ENCODE assay signal across 1 cellular context in the genomic region with DNA sequence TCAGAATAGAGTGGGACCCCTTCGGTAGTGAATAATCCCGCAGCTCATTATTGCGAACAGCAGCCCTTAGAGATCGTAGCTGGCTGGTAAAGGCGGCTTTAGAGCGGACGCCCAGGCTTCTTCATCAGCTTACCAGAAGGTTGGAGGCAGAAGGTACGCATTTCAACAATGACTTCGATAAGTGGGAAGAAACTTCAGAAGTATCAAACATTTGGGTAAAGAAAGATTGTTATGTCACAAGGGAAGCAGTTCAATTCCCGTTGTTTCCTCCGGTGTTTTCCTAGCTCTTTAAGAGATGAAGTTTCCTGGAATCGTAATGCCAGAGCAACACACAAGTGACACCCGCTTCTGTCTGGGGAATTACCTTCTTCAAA.
TF ChIP-seq lines count a peak whose summit lies in the region.

No MANE protein-coding gene starts in this region.

TF ChIP-seq in K562, 482 proteins besides CTCF, POLR2A, EP300 and RAD21 (continued from another document):
- TF ChIP-seq, protein P1, sequence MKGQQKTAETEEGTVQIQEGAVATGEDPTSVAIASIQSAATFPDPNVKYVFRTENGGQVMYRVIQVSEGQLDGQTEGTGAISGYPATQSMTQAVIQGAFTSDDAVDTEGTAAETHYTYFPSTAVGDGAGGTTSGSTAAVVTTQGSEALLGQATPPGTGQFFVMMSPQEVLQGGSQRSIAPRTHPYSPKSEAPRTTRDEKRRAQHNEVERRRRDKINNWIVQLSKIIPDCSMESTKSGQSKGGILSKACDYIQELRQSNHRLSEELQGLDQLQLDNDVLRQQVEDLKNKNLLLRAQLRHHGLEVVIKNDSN (CRISPR knock-in tag; IDR thresholded peaks at IDR 0.05): no peak
- TF ChIP-seq HLTF (IDR thresholded peaks at IDR 0.05) (no peak), KDM5B (IDR thresholded peaks at IDR 0.05; ENCODE audit: insufficient replicate concordance, low read depth, low read length) (peak; percentile 26), STAT5A (IDR thresholded peaks at IDR 0.05; ENCODE audit: borderline replicate concordance, low read length) (no peak), ASH1L (IDR thresholded peaks at IDR 0.05; ENCODE audit: borderline replicate concordance, low read depth, partially characterized antibody) (peak; percentile 46), ETV1 (tag; conservative IDR thresholded peaks at IDR 0.05; ENCODE audit: low read depth) (no peak), ZNF830 (CRISPR knock-in tag; IDR thresholded peaks at IDR 0.05) (no peak), TAF7 (tag; IDR thresholded peaks at IDR 0.05) (no peak), KLF1 (tag; IDR thresholded peaks at IDR 0.05) (no peak), RFX5 (IDR thresholded peaks at IDR 0.05; ENCODE audit: low read depth, low read length) (0 out of 2 replicates have a peak, but pooled peaks have one; percentile 1), MAZ (CRISPR knock-in tag; conservative IDR thresholded peaks at IDR 0.05 in 1 of 2, IDR thresholded peaks at IDR 0.05 in 1 of 2) (peak in 1 of 2 experiments; percentile 3; a peak in 1 of 4 replicates), NR2C2 (CRISPR knock-in tag; IDR thresholded peaks at IDR 0.05) (no peak), NR2C2 (tag; IDR thresholded peaks at IDR 0.05) (peak; percentile 54; the same call in 1 of the 2 replicates), TGIF2 (CRISPR knock-in tag; IDR thresholded peaks at IDR 0.05) (peak; percentile 76; the same call in 1 of the 2 replicates), ZNF274 (IDR thresholded peaks at IDR 0.05; ENCODE audit: borderline replicate concordance, low read depth, low read length) (peak; percentile 71), NFATC3 (IDR thresholded peaks at IDR 0.05) (no peak), XRCC5 (IDR thresholded peaks at IDR 0.05; ENCODE audit: low read depth, low read length) (no peak), HSF4 (CRISPR knock-in tag; IDR thresholded peaks at IDR 0.05; ENCODE audit: borderline replicate concordance) (no peak)
- TF ChIP-seq, protein P2, sequence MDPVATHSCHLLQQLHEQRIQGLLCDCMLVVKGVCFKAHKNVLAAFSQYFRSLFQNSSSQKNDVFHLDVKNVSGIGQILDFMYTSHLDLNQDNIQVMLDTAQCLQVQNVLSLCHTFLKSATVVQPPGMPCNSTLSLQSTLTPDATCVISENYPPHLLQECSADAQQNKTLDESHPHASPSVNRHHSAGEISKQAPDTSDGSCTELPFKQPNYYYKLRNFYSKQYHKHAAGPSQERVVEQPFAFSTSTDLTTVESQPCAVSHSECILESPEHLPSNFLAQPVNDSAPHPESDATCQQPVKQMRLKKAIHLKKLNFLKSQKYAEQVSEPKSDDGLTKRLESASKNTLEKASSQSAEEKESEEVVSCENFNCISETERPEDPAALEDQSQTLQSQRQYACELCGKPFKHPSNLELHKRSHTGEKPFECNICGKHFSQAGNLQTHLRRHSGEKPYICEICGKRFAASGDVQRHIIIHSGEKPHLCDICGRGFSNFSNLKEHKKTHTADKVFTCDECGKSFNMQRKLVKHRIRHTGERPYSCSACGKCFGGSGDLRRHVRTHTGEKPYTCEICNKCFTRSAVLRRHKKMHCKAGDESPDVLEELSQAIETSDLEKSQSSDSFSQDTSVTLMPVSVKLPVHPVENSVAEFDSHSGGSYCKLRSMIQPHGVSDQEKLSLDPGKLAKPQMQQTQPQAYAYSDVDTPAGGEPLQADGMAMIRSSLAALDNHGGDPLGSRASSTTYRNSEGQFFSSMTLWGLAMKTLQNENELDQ (CRISPR knock-in tag; IDR thresholded peaks at IDR 0.05; ENCODE audit: borderline replicate concordance): peak; percentile 11; the same call in 1 of the 2 replicates
- TF ChIP-seq, protein P3, sequence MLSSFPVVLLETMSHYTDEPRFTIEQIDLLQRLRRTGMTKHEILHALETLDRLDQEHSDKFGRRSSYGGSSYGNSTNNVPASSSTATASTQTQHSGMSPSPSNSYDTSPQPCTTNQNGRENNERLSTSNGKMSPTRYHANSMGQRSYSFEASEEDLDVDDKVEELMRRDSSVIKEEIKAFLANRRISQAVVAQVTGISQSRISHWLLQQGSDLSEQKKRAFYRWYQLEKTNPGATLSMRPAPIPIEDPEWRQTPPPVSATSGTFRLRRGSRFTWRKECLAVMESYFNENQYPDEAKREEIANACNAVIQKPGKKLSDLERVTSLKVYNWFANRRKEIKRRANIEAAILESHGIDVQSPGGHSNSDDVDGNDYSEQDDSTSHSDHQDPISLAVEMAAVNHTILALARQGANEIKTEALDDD (IDR thresholded peaks at IDR 0.05): no peak
- TF ChIP-seq, protein P4, sequence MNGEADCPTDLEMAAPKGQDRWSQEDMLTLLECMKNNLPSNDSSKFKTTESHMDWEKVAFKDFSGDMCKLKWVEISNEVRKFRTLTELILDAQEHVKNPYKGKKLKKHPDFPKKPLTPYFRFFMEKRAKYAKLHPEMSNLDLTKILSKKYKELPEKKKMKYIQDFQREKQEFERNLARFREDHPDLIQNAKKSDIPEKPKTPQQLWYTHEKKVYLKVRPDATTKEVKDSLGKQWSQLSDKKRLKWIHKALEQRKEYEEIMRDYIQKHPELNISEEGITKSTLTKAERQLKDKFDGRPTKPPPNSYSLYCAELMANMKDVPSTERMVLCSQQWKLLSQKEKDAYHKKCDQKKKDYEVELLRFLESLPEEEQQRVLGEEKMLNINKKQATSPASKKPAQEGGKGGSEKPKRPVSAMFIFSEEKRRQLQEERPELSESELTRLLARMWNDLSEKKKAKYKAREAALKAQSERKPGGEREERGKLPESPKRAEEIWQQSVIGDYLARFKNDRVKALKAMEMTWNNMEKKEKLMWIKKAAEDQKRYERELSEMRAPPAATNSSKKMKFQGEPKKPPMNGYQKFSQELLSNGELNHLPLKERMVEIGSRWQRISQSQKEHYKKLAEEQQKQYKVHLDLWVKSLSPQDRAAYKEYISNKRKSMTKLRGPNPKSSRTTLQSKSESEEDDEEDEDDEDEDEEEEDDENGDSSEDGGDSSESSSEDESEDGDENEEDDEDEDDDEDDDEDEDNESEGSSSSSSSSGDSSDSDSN (IDR thresholded peaks at IDR 0.05; ENCODE audit: borderline replicate concordance in 1 of 2, low read depth in 2 of 2, low read length in 2 of 2): 0 out of 4 replicates have a peak, but pooled peaks of 1 of the 2 experiments have one; percentile 32
- TF ChIP-seq, protein P5, sequence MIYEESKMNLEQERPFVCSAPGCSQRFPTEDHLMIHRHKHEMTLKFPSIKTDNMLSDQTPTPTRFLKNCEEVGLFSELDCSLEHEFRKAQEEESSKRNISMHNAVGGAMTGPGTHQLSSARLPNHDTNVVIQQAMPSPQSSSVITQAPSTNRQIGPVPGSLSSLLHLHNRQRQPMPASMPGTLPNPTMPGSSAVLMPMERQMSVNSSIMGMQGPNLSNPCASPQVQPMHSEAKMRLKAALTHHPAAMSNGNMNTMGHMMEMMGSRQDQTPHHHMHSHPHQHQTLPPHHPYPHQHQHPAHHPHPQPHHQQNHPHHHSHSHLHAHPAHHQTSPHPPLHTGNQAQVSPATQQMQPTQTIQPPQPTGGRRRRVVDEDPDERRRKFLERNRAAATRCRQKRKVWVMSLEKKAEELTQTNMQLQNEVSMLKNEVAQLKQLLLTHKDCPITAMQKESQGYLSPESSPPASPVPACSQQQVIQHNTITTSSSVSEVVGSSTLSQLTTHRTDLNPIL (CRISPR knock-in tag; IDR thresholded peaks at IDR 0.05): no peak
- TF ChIP-seq, protein P6, sequence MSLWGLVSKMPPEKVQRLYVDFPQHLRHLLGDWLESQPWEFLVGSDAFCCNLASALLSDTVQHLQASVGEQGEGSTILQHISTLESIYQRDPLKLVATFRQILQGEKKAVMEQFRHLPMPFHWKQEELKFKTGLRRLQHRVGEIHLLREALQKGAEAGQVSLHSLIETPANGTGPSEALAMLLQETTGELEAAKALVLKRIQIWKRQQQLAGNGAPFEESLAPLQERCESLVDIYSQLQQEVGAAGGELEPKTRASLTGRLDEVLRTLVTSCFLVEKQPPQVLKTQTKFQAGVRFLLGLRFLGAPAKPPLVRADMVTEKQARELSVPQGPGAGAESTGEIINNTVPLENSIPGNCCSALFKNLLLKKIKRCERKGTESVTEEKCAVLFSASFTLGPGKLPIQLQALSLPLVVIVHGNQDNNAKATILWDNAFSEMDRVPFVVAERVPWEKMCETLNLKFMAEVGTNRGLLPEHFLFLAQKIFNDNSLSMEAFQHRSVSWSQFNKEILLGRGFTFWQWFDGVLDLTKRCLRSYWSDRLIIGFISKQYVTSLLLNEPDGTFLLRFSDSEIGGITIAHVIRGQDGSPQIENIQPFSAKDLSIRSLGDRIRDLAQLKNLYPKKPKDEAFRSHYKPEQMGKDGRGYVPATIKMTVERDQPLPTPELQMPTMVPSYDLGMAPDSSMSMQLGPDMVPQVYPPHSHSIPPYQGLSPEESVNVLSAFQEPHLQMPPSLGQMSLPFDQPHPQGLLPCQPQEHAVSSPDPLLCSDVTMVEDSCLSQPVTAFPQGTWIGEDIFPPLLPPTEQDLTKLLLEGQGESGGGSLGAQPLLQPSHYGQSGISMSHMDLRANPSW (CRISPR knock-in tag; IDR thresholded peaks at IDR 0.05): no peak
- TF ChIP-seq, protein P7, sequence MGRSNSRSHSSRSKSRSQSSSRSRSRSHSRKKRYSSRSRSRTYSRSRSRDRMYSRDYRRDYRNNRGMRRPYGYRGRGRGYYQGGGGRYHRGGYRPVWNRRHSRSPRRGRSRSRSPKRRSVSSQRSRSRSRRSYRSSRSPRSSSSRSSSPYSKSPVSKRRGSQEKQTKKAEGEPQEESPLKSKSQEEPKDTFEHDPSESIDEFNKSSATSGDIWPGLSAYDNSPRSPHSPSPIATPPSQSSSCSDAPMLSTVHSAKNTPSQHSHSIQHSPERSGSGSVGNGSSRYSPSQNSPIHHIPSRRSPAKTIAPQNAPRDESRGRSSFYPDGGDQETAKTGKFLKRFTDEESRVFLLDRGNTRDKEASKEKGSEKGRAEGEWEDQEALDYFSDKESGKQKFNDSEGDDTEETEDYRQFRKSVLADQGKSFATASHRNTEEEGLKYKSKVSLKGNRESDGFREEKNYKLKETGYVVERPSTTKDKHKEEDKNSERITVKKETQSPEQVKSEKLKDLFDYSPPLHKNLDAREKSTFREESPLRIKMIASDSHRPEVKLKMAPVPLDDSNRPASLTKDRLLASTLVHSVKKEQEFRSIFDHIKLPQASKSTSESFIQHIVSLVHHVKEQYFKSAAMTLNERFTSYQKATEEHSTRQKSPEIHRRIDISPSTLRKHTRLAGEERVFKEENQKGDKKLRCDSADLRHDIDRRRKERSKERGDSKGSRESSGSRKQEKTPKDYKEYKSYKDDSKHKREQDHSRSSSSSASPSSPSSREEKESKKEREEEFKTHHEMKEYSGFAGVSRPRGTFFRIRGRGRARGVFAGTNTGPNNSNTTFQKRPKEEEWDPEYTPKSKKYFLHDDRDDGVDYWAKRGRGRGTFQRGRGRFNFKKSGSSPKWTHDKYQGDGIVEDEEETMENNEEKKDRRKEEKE (IDR thresholded peaks at IDR 0.05; ENCODE audit: borderline replicate concordance in 1 of 2, control insufficient read depth in 1 of 2, low read depth in 2 of 2, low read length in 1 of 2): no peak
- TF ChIP-seq, protein P8, sequence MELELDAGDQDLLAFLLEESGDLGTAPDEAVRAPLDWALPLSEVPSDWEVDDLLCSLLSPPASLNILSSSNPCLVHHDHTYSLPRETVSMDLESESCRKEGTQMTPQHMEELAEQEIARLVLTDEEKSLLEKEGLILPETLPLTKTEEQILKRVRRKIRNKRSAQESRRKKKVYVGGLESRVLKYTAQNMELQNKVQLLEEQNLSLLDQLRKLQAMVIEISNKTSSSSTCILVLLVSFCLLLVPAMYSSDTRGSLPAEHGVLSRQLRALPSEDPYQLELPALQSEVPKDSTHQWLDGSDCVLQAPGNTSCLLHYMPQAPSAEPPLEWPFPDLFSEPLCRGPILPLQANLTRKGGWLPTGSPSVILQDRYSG (tag; conservative IDR thresholded peaks at IDR 0.05; ENCODE audit: low read depth): 0 out of 2 replicates have a peak, but pooled peaks have one; percentile 29
